Comparison of ENCODE assay signal across 24 cellular contexts in genomic region chrX:116290359-116290758, GRCh38.
DNase-seq lines count a peak whose midpoint lies in the region; ATAC-seq and TF ChIP-seq lines count a peak whose summit lies in the region.
"Had no signal": no experiment of that assay in that cellular context is flagged by ENCODE, and none has a peak within 500 bp of the region (broad histone marks: within the 10 kb centered on the region; RNA-seq: fewer than 3 reads in every experiment).

No MANE protein-coding gene starts in this region.

- BruUV-seq in PC-3 (replicated peaks; lab: Mats Ljungman, UMichigan), result no TSS peak

- H3K9ac ChIP-seq in PC-3 (ENCODE audit: low read length), result no peak overlapping the region
- H3K9ac ChIP-seq: GM23248, SK-N-SH had no signal

- POLR2A ChIA-PET in PC-3 (lab: Charles Lee; ENCODE audit: unreplicated experiment), result no interaction called here

- no peak overlapping the region for H2AFZ ChIP-seq in PC-3 (ENCODE audit: low read length)
- H2AFZ ChIP-seq: GM23248 had no signal

- ATAC-seq in PC-3 (peak; percentile 77), foreskin keratinocyte (peak; percentile 65), mucosa of descending colon (peak; percentile 16), HG02571 (IDR thresholded peaks at IDR 0.05; ENCODE audit: unreplicated experiment) (no peak)

- no peak for TF ChIP-seq CTCF in PC-3 (conservative IDR thresholded peaks at IDR 0.05; ENCODE audit: low read depth, low read length)
- TF ChIP-seq CTCF in foreskin keratinocyte (conservative IDR thresholded peaks at IDR 0.05), result no peak
- TF ChIP-seq CTCF in mucosa of descending colon (IDR thresholded peaks at IDR 0.05), result no peak

- no peaks in the 10 kb centered on the region for H4K20me1 ChIP-seq in PC-3 (ENCODE audit: low read length)

- no peaks in the 10 kb centered on the region for H3K79me2 ChIP-seq in PC-3 (ENCODE audit: low read length)

- H3K4me2 ChIP-seq in PC-3 (ENCODE audit: low read length), result no peak overlapping the region
- H3K4me2 ChIP-seq: SK-N-SH had no signal

- H3K27ac ChIP-seq in PC-3 (ENCODE audit: low read length), result no peak overlapping the region
- no peak overlapping the region for H3K27ac ChIP-seq in foreskin keratinocyte
- H3K27ac ChIP-seq: GM23248, Peyer's patch had no signal

- H3K4me1 ChIP-seq in PC-3 (ENCODE audit: insufficient read depth, low read length) (peaks cover 15% of the 10 kb centered on the region; the same call in 1 of the 2 replicates), foreskin keratinocyte (peaks cover 9% of the 10 kb centered on the region), mucosa of descending colon (ENCODE audit: low read depth) (no peaks in the 10 kb centered on the region)
- H3K4me1 ChIP-seq: Peyer's patch had no signal

- H3K36me3 ChIP-seq in PC-3 (ENCODE audit: low read depth, low read length), result no peaks in the 10 kb centered on the region
- no peaks in the 10 kb centered on the region for H3K36me3 ChIP-seq in mucosa of descending colon (ENCODE audit: low read depth)
- H3K36me3 ChIP-seq: MG63, Peyer's patch had no signal

- no peaks in the 10 kb centered on the region for H3F3A ChIP-seq in PC-3 (ENCODE audit: low read length, unreplicated experiment)

- H3K9me3 ChIP-seq in PC-3 (ENCODE audit: low read length) (no peaks in the 10 kb centered on the region), mucosa of descending colon (no peaks in the 10 kb centered on the region)
- H3K9me3 ChIP-seq: MG63, Peyer's patch, SK-N-SH had no signal

- DNase-seq in ELR (ENCODE audit: low read depth), result peak; percentile 32
- DNase-seq in PC-3, result peak; percentile 55
- peak; percentile 20 to 48 for DNase-seq in foreskin keratinocyte
- DNase-seq in mucosa of descending colon, result no peak
- no peak for DNase-seq in activated effector memory CD4-positive, alpha-beta T cell treated with Interleukin-2 at 50 U/mL for 16 hours
- no peak for DNase-seq in NCI-H1417 treated with DMSO at 0.1 percent for 48 hours (lab: John Stamatoyannopoulos, UW)
- DNase-seq: C1 segment of cervical spinal cord; CD4-positive, alpha-beta memory T cell; COR-L47; DMS79; EL; GM23248; H7; KBM-7; MG63; NCI-H2029; NCI-H446; NCI-H524 treated with DMSO at 0.1 percent for 48 hours; NCI-H774; Peyer's patch; SIG-M5; SK-N-SH; SW 1271 had no signal

- intact Hi-C loops in PC-3 (cut with micrococcal nuclease), result no loop called here
- intact Hi-C loops in mucosa of descending colon (cut with DNase I, micrococcal nuclease), result no loop called here

- H3K27me3 ChIP-seq in PC-3 (ENCODE audit: low read length) (no peaks in the 10 kb centered on the region), foreskin keratinocyte (no peaks in the 10 kb centered on the region)
- H3K27me3 ChIP-seq: MG63, Peyer's patch had no signal

- no peak overlapping the region for H3K4me3 ChIP-seq in PC-3 (ENCODE audit: low read length)
- no peak overlapping the region for H3K4me3 ChIP-seq in mucosa of descending colon
- H3K4me3 ChIP-seq: GM23248, MG63, Peyer's patch had no signal

- CTCF ChIA-PET in PC-3 (lab: Charles Lee), result no interaction called here

- H3K9me2 ChIP-seq in PC-3 (replicated peaks; ENCODE audit: low read length), result no peaks in the 10 kb centered on the region
- H3K9me2 ChIP-seq: SK-N-SH had no signal

Comparison
In these comparisons a context has a peak if more than half of its experiments do, and no peak if none do; other contexts are left out.
1. DNase-seq: peak in ELR (single experiment), PC-3 (single experiment) and foreskin keratinocyte (2 of 2); none in mucosa of descending colon (0 of 3), activated effector memory CD4-positive, alpha-beta T cell treated with Interleukin-2 at 50 U/mL for 16 hours (single experiment) and NCI-H1417 treated with DMSO at 0.1 percent for 48 hours (single experiment).